In genomic region chr10:88423732-88424131, GRCh38 we compare ENCODE assay signal across 28 cellular contexts.
"Had no signal": no experiment of that assay in that cellular context is flagged by ENCODE, and none has a peak within 500 bp of the region (broad histone marks: within the 10 kb centered on the region; RNA-seq: fewer than 3 reads in every experiment).

No MANE protein-coding gene starts in this region.

- H3K4me3 ChIP-seq: stomach, suprapubic skin, testis, thoracic aorta, thyroid gland, tibial artery, tibial nerve, transverse colon, upper lobe of left lung, uterus, vagina had no signal

- H3K9me3 ChIP-seq: stomach, suprapubic skin, testis, thoracic aorta, thyroid gland, tibial artery, tibial nerve, transverse colon, upper lobe of left lung, uterus, vagina had no signal

- H3K4me1 ChIP-seq: testis, upper lobe of left lung, uterus, vagina had no signal

- H3K4me3 Mint-ChIP-seq: stimulated activated effector memory CD8-positive, alpha-beta T cell treated with anti-CD3 and anti-CD28 coated beads, Interleukin-12 subunit alpha, Interleukin-12 subunit beta, amount 100 ng/mL, for 72 hours; stimulated activated memory B cell treated with anti-CD40 and anti-IgM and Interleukin-4, amounts not matched to agents 10 μg/mL and 1 μg/mL and 100 μg/mL, for 72 hours; stimulated activated naive B cell treated with anti-CD40 and anti-IgM and Interleukin-4, amounts not matched to agents 10 μg/mL and 1 μg/mL and 100 μg/mL, for 72 hours; stimulated activated naive CD8-positive, alpha-beta T cell treated with anti-CD3 and anti-CD28 coated beads, Interleukin-15, amount 100 ng/mL, for 72 hours; stimulated activated naive CD8-positive, alpha-beta T cell treated with anti-CD3 and anti-CD28 coated beads, Interleukin-15, Interleukin-2, amounts not matched to agents 100 ng/mL and 50 ng/mL, for 24 hours; type B pancreatic cell had no signal

- FAIRE-seq: urothelium cell line had no signal

- H3K36me3 ChIP-seq: stomach, suprapubic skin, thoracic aorta, thyroid gland, tibial artery, tibial nerve, transverse colon, upper lobe of left lung, uterus, vagina had no signal

- H3K36me3 Mint-ChIP-seq: stimulated activated effector memory CD8-positive, alpha-beta T cell treated with anti-CD3 and anti-CD28 coated beads, Interleukin-12 subunit alpha, Interleukin-12 subunit beta, amount 100 ng/mL, for 72 hours; stimulated activated memory B cell treated with anti-CD40 and anti-IgM and Interleukin-4, amounts not matched to agents 10 μg/mL and 1 μg/mL and 100 μg/mL, for 72 hours had no signal

- H3K27me3 ChIP-seq: stomach, suprapubic skin, testis, thyroid gland, tibial artery, tibial nerve, transverse colon, upper lobe of left lung, uterus, vagina had no signal

- H3K27ac ChIP-seq: stomach, suprapubic skin, testis, thoracic aorta, thyroid gland, tibial artery, tibial nerve, transverse colon, upper lobe of left lung, uterus, vagina had no signal

- H3K27ac Mint-ChIP-seq: stimulated activated effector memory CD8-positive, alpha-beta T cell treated with anti-CD3 and anti-CD28 coated beads, Interleukin-12 subunit alpha, Interleukin-12 subunit beta, amount 100 ng/mL, for 72 hours; stimulated activated memory B cell treated with anti-CD40 and anti-IgM and Interleukin-4, amounts not matched to agents 10 μg/mL and 1 μg/mL and 100 μg/mL, for 72 hours; stimulated activated naive B cell treated with anti-CD40 and anti-IgM and Interleukin-4, amounts not matched to agents 10 μg/mL and 1 μg/mL and 100 μg/mL, for 72 hours; stimulated activated naive CD8-positive, alpha-beta T cell treated with anti-CD3 and anti-CD28 coated beads, Interleukin-15, amount 100 ng/mL, for 72 hours; stimulated activated naive CD8-positive, alpha-beta T cell treated with anti-CD3 and anti-CD28 coated beads, Interleukin-15, Interleukin-2, amounts not matched to agents 100 ng/mL and 50 ng/mL, for 24 hours; type B pancreatic cell had no signal

- DNase-seq: stimulated activated CD4-positive, alpha-beta T cell treated with anti-CD3 and anti-CD28 coated beads, Interleukin-2, amount 100 ng/mL, for 48 hours; stimulated activated CD4-positive, alpha-beta T cell treated with anti-CD3 and anti-CD28 coated beads, Interleukin-4, amount 100 ng/mL, for 1 hour; stimulated activated CD4-positive, alpha-beta T cell treated with anti-CD3 and anti-CD28 coated beads, Interleukin-4, amount 100 ng/mL, for 24 hours; stimulated activated CD4-positive, alpha-beta T cell treated with anti-CD3 and anti-CD28 coated beads, Interleukin-4, amount 100 ng/mL, for 4 hours; stimulated activated CD8-positive, alpha-beta memory T cell treated with anti-CD3 and anti-CD28 coated beads, Interleukin-4, amount 100 ng/mL, for 48 hours; stimulated activated naive B cell treated with anti-CD40 and anti-IgM and Interleukin-4, amounts not matched to agents 10 μg/mL and 1 μg/mL and 100 μg/mL, for 72 hours; stimulated activated naive CD4-positive, alpha-beta T cell; stimulated activated naive CD4-positive, alpha-beta T cell treated with Interleukin-2 at 50 U/mL for 16 hours; stimulated activated naive CD8-positive, alpha-beta T cell treated with anti-CD3 and anti-CD28 coated beads, Interleukin-15, amount 100 ng/mL, for 72 hours; stimulated activated naive CD8-positive, alpha-beta T cell treated with anti-CD3 and anti-CD28 coated beads, Interleukin-15, Interleukin-2, amounts not matched to agents 100 U/mL and 50 U/mL, for 24 hours; stomach; substantia nigra; testis; thyroid gland; tibial artery; transverse colon; trophoblast cell; upper lobe of left lung; uterus had no signal

- H3K9me3 Mint-ChIP-seq: stimulated activated effector memory CD8-positive, alpha-beta T cell treated with anti-CD3 and anti-CD28 coated beads, Interleukin-12 subunit alpha, Interleukin-12 subunit beta, amount 100 ng/mL, for 72 hours; stimulated activated memory B cell treated with anti-CD40 and anti-IgM and Interleukin-4, amounts not matched to agents 10 μg/mL and 1 μg/mL and 100 μg/mL, for 72 hours; stimulated activated naive B cell treated with anti-CD40 and anti-IgM and Interleukin-4, amounts not matched to agents 10 μg/mL and 1 μg/mL and 100 μg/mL, for 72 hours; stimulated activated naive CD8-positive, alpha-beta T cell treated with anti-CD3 and anti-CD28 coated beads, Interleukin-15, amount 100 ng/mL, for 72 hours; stimulated activated naive CD8-positive, alpha-beta T cell treated with anti-CD3 and anti-CD28 coated beads, Interleukin-15, Interleukin-2, amounts not matched to agents 100 ng/mL and 50 ng/mL, for 24 hours; type B pancreatic cell had no signal

- H3K27me3 Mint-ChIP-seq: stimulated activated memory B cell treated with anti-CD40 and anti-IgM and Interleukin-4, amounts not matched to agents 10 μg/mL and 1 μg/mL and 100 μg/mL, for 72 hours; stimulated activated naive B cell treated with anti-CD40 and anti-IgM and Interleukin-4, amounts not matched to agents 10 μg/mL and 1 μg/mL and 100 μg/mL, for 72 hours; stimulated activated naive CD8-positive, alpha-beta T cell treated with anti-CD3 and anti-CD28 coated beads, Interleukin-15, amount 100 ng/mL, for 72 hours; stimulated activated naive CD8-positive, alpha-beta T cell treated with anti-CD3 and anti-CD28 coated beads, Interleukin-15, Interleukin-2, amounts not matched to agents 100 ng/mL and 50 ng/mL, for 24 hours; type B pancreatic cell had no signal

- H3K4me1 Mint-ChIP-seq: stimulated activated naive B cell treated with anti-CD40 and anti-IgM and Interleukin-4, amounts not matched to agents 10 μg/mL and 1 μg/mL and 100 μg/mL, for 72 hours had no signal

- ATAC-seq: stimulated activated effector memory CD8-positive, alpha-beta T cell treated with anti-CD3 and anti-CD28 coated beads, Interleukin-12 subunit alpha, Interleukin-12 subunit beta, amount 100 ng/mL, for 72 hours; stimulated activated memory B cell treated with anti-CD40 and anti-IgM and Interleukin-4, amounts not matched to agents 10 μg/mL and 1 μg/mL and 100 μg/mL, for 72 hours; stimulated activated naive B cell treated with anti-CD40 and anti-IgM and Interleukin-4, amounts not matched to agents 10 μg/mL and 1 μg/mL and 100 μg/mL, for 72 hours; stimulated activated naive CD8-positive, alpha-beta T cell treated with anti-CD3 and anti-CD28 coated beads, Interleukin-15, amount 100 ng/mL, for 72 hours; stimulated activated naive CD8-positive, alpha-beta T cell treated with anti-CD3 and anti-CD28 coated beads, Interleukin-15, Interleukin-2, amounts not matched to agents 100 U/mL and 50 U/mL, for 24 hours had no signal
